ENCODE assay signal across 25 cellular contexts in the genomic region with DNA sequence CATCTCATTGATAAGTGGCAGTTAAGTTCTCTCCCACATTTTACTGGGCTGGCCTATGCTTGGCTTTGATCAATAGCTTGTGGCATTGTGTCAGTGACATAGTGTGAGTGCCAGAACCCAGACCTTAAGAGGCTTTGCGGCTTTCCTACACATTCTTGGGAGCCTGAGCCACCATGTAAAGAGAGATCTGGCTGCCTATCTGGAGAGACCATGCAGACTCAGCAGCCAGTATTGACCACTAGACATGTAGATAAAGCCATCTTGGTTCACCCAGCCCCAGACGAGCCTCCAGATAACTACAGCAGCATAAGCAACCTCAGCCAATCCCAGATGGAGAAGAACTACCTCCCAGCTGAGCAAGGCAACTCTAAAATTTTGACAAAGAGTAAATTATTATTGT.
"Had no signal": no experiment of that assay in that cellular context is flagged by ENCODE, and none has a peak within 500 bp of the region (broad histone marks: within the 10 kb centered on the region; RNA-seq: fewer than 3 reads in every experiment).

No MANE protein-coding gene starts in this region.

- H3K27me3 ChIP-seq: brain microvascular endothelial cell, dorsolateral prefrontal cortex, esophagus squamous epithelium, gastroesophageal sphincter had no signal

- H3K27ac ChIP-seq: brain microvascular endothelial cell, coronary artery, dorsolateral prefrontal cortex, esophagus squamous epithelium, gastroesophageal sphincter, heart right ventricle, VCaP had no signal

- H3K36me3 ChIP-seq: brain microvascular endothelial cell, esophagus squamous epithelium had no signal

- H3K4me3 ChIP-seq: coronary artery, dorsolateral prefrontal cortex, esophagus squamous epithelium, gastroesophageal sphincter, heart right ventricle had no signal

- DNase-seq: activated CD4-positive, alpha-beta memory T cell treated with anti-CD3 and anti-CD28 coated beads, Interleukin-2, amount 10 ng/mL, durations not matched to agents 7 days and 5 days; activated CD4-positive, alpha-beta T cell treated with anti-CD3 and anti-CD28 coated beads for 1 hour; activated CD4-positive, alpha-beta T cell treated with anti-CD3 and anti-CD28 coated beads for 4 hours; activated CD4-positive, alpha-beta T cell treated with anti-CD3 and anti-CD28 coated beads, Interleukin-2, amount 10 ng/mL, durations not matched to agents 7 days and 5 days; activated CD4-positive, alpha-beta T cell treated with anti-CD3 and anti-CD28 coated beads, Interleukin-2, amount 50 U/mL, for 4 hours; activated CD8-positive, alpha-beta memory T cell treated with anti-CD3 and anti-CD28 coated beads, Interleukin-2, amount 50 U/mL, for 48 hours; activated effector memory CD4-positive, alpha-beta T cell treated with Interleukin-2 at 50 U/mL for 16 hours; activated gamma-delta T cell treated with Interleukin-2 at 50 U/mL for 16 hours; activated naive CD4-positive, alpha-beta T cell treated with anti-CD3 and anti-CD28 coated beads, Interleukin-2, amount 50 U/mL, for 16 hours; activated naive CD4-positive, alpha-beta T cell treated with Interleukin-2 at 50 U/mL for 16 hours; activated T-cell treated with anti-CD3 and anti-CD28 coated beads for 4 hours; activated T-cell treated with anti-CD3 and anti-CD28 coated beads, Interleukin-2, amount 50 U/mL, for 4 hours; amniotic stem cell; anterior cingulate cortex; brain microvascular endothelial cell; dorsolateral prefrontal cortex; effector memory CD4-positive, alpha-beta T cell; endodermal cell; esophagus squamous epithelium; foreskin melanocyte; heart right ventricle; T-helper 2 cell had no signal

- H3K4me1 ChIP-seq: esophagus squamous epithelium, gastroesophageal sphincter, heart right ventricle had no signal

- H3K9me3 ChIP-seq: esophagus squamous epithelium, gastroesophageal sphincter, heart right ventricle had no signal
